In the genomic region with DNA sequence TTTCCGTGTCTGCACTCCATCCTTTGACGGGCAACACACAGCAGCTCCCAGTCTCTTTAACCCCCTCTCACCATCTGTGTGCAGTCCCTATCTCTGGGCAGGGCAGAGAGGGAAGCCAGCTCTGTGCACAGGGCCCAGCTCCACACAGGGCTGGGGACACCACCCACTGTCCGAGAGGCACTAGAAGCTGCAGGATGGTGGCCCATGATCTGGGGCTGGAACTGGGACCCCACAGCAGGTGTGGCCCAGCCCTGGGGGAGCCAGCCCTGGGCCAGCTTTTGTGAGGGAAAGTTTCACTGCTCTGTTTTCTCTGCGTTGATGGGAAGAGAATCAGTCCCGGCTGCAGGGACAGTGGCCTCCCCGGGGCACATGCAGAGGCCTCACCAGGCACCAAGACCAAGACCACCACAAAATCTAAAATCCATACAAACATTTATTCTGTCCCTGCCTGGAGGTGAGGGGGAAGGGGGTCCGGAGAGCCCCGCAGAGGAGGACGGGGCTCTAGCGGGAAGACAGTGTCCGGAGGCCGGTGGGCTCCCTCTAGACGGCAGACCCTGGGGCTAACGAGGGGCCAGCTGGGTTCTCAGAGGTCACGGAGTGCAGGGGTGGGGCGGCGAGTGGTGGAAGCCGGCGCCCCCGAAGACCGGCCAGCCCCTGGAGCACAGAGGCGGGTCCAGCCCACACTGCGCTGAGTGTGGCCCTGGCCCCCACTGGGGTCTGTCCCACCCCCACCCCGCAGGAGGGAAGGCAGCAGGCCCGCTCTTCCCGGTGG, we compare ENCODE assay signal across 21 cellular contexts.
"Had no signal": no experiment of that assay in that cellular context is flagged by ENCODE, and none has a peak within 500 bp of the region (broad histone marks: within the 10 kb centered on the region; RNA-seq: fewer than 3 reads in every experiment).

No MANE protein-coding gene starts in this region.

- H3K4me3 Mint-ChIP-seq: activated CD4-positive, alpha-beta memory T cell treated with anti-CD3 and anti-CD28 coated beads, Interleukin-2, amount 10 ng/mL, durations not matched to agents 7 days and 5 days; activated CD4-positive, alpha-beta T cell treated with anti-CD3 and anti-CD28 coated beads, Interleukin-2, amount 10 ng/mL, durations not matched to agents 24 days and 14 days; activated naive CD8-positive, alpha-beta T cell treated with anti-CD3 and anti-CD28 coated beads for 36 hours had no signal

- H3K27me3 Mint-ChIP-seq: activated CD4-positive, alpha-beta memory T cell treated with anti-CD3 and anti-CD28 coated beads, Interleukin-2, amount 10 ng/mL, durations not matched to agents 7 days and 5 days; activated CD4-positive, alpha-beta T cell treated with anti-CD3 and anti-CD28 coated beads, Interleukin-2, amount 10 ng/mL, durations not matched to agents 24 days and 14 days; activated naive CD8-positive, alpha-beta T cell treated with anti-CD3 and anti-CD28 coated beads for 36 hours; naive thymus-derived CD8-positive, alpha-beta T cell had no signal

- H3K9me3 Mint-ChIP-seq: activated CD4-positive, alpha-beta memory T cell treated with anti-CD3 and anti-CD28 coated beads, Interleukin-2, amount 10 ng/mL, durations not matched to agents 7 days and 5 days; activated CD4-positive, alpha-beta T cell treated with anti-CD3 and anti-CD28 coated beads, Interleukin-2, amount 10 ng/mL, durations not matched to agents 24 days and 14 days; activated naive CD8-positive, alpha-beta T cell treated with anti-CD3 and anti-CD28 coated beads for 36 hours; naive thymus-derived CD8-positive, alpha-beta T cell had no signal

- DNase-seq: activated CD4-positive, alpha-beta memory T cell treated with anti-CD3 and anti-CD28 coated beads, Interleukin-2, amount 10 ng/mL, durations not matched to agents 7 days and 5 days; activated CD4-positive, alpha-beta T cell treated with anti-CD3 and anti-CD28 coated beads, Interleukin-2, amount 10 ng/mL, durations not matched to agents 24 days and 14 days; activated effector memory CD4-positive, alpha-beta T cell treated with anti-CD3 and anti-CD28 coated beads, Interleukin-2, amount 50 U/mL, for 16 hours; activated naive CD8-positive, alpha-beta T cell treated with anti-CD3 and anti-CD28 coated beads for 36 hours; activated T-cell treated with anti-CD3 and anti-CD28 coated beads for 4 hours; central memory CD4-positive, alpha-beta T cell; dermis blood vessel endothelial cell; effector CD8-positive, alpha-beta T cell; erythroblast; foreskin fibroblast; kidney; naive thymus-derived CD8-positive, alpha-beta T cell; retina; stimulated activated CD4-positive, alpha-beta T cell treated with anti-CD3 and anti-CD28 coated beads, Interleukin-4, amount 100 ng/mL, for 1 hour; stimulated activated naive CD4-positive, alpha-beta T cell treated with Interleukin-2 at 50 U/mL for 16 hours had no signal

- H3K9me3 ChIP-seq: spleen, thoracic aorta, upper lobe of left lung had no signal

- H3K27me3 ChIP-seq: spleen, upper lobe of left lung had no signal

- FAIRE-seq: astrocyte, kidney had no signal

- ATAC-seq: naive thymus-derived CD8-positive, alpha-beta T cell had no signal

- H3K4me3 ChIP-seq: lung, spleen, thoracic aorta, upper lobe of left lung had no signal

- H3K36me3 Mint-ChIP-seq: activated naive CD8-positive, alpha-beta T cell treated with anti-CD3 and anti-CD28 coated beads for 36 hours had no signal

- H3K27ac ChIP-seq: thoracic aorta, upper lobe of left lung had no signal

- H3K27ac Mint-ChIP-seq: activated CD4-positive, alpha-beta memory T cell treated with anti-CD3 and anti-CD28 coated beads, Interleukin-2, amount 10 ng/mL, durations not matched to agents 7 days and 5 days; activated CD4-positive, alpha-beta T cell treated with anti-CD3 and anti-CD28 coated beads, Interleukin-2, amount 10 ng/mL, durations not matched to agents 24 days and 14 days; activated naive CD8-positive, alpha-beta T cell treated with anti-CD3 and anti-CD28 coated beads for 36 hours; progenitor cell of endocrine pancreas had no signal
